In genomic region chr13:75407998-75408397, GRCh38 we compare ENCODE assay signal across 22 cellular contexts.
"Had no signal": no experiment of that assay in that cellular context is flagged by ENCODE, and none has a peak within 500 bp of the region (broad histone marks: within the 10 kb centered on the region; RNA-seq: fewer than 3 reads in every experiment).

No MANE protein-coding gene starts in this region.

- H3K4me2 ChIP-seq: KMS-11 had no signal

- ATAC-seq: K562, Panc1, PC-3, SK-N-SH treated with all-trans-retinoic acid at 6 μM for 48 hours had no signal

- H3K4me3 ChIP-seq: K562, SJCRH30 had no signal

- H3K36me3 ChIP-seq: SJCRH30 had no signal

- H3K9me3 ChIP-seq: SJCRH30 had no signal

- DNase-seq: Kasumi-1, MM.1S, NCI-H1092 treated with DMSO at 0.1 percent for 48 hours, NCI-H1436, NCI-H187, NCI-H2029, NCI-H2081 treated with DMSO at 0.1 percent for 48 hours, NCI-H2171, NCI-H226, NCI-H446, NCI-H510A, NCI-H524 treated with DMSO at 0.1 percent for 48 hours, NCI-H69, NCI-H774, PC-3, SHP77 treated with DMSO at 0.1 percent for 48 hours had no signal

- H3K27me3 ChIP-seq: SJCRH30 had no signal

- H3K27ac ChIP-seq: KMS-11, RWPE1, SJCRH30 had no signal
